ENCODE assay signal across 1 cellular context in the genomic region with DNA sequence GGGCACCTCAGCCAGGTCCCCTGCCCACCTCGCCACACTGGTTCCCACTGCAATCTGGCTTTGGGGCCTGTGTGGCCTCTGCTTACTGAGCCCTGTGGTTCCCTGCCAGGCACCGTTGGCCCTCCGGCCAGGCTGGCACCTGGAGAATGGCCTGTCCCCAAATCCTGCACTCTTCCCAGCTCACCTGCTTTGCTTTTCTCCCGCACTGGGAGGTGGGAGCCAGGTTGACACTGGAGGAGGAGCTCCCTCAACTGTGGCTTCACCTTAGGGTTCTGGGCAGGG.
A peak's percentile ranks its signal among the peaks of the same experiment; 100 is the strongest.
TF ChIP-seq lines count a peak whose summit lies in the region.

No MANE protein-coding gene starts in this region.

TF ChIP-seq in HEK293, 187 proteins besides CTCF, POLR2A, EP300 and RAD21 (continued from another document):
- TF ChIP-seq, protein P1, sequence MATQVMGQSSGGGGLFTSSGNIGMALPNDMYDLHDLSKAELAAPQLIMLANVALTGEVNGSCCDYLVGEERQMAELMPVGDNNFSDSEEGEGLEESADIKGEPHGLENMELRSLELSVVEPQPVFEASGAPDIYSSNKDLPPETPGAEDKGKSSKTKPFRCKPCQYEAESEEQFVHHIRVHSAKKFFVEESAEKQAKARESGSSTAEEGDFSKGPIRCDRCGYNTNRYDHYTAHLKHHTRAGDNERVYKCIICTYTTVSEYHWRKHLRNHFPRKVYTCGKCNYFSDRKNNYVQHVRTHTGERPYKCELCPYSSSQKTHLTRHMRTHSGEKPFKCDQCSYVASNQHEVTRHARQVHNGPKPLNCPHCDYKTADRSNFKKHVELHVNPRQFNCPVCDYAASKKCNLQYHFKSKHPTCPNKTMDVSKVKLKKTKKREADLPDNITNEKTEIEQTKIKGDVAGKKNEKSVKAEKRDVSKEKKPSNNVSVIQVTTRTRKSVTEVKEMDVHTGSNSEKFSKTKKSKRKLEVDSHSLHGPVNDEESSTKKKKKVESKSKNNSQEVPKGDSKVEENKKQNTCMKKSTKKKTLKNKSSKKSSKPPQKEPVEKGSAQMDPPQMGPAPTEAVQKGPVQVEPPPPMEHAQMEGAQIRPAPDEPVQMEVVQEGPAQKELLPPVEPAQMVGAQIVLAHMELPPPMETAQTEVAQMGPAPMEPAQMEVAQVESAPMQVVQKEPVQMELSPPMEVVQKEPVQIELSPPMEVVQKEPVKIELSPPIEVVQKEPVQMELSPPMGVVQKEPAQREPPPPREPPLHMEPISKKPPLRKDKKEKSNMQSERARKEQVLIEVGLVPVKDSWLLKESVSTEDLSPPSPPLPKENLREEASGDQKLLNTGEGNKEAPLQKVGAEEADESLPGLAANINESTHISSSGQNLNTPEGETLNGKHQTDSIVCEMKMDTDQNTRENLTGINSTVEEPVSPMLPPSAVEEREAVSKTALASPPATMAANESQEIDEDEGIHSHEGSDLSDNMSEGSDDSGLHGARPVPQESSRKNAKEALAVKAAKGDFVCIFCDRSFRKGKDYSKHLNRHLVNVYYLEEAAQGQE (tag by site-specific recombination; IDR thresholded peaks at IDR 0.05), result peak; percentile 31; the same call in 1 of the 2 replicates
